Comparison of ENCODE assay signal across 27 cellular contexts in genomic region chr9:37683531-37684371, GRCh38. TPM values are rescaled to one million over a fixed set of nuclear protein-coding genes. Genes with fewer than 3 reads are reported as not detected.
"Had no signal": no experiment of that assay in that cellular context is flagged by ENCODE, and none has a peak within 500 bp of the region (broad histone marks: within the 10 kb centered on the region; RNA-seq: fewer than 3 reads in every experiment).

No MANE protein-coding gene starts in this region.

- H3K4me1 ChIP-seq: colonic mucosa, lower lobe of right lung, pancreas, transverse colon, upper lobe of right lung, vagina had no signal

- H3K9me3 ChIP-seq: colonic mucosa, gastrocnemius medialis, lower lobe of right lung, neutrophil, pancreas, transverse colon, upper lobe of right lung, vagina had no signal

- FAIRE-seq: keratinocyte, pancreas had no signal

- H3K27ac ChIP-seq: colonic mucosa, epithelial cell of prostate, gastrocnemius medialis, lower lobe of right lung, neutrophil, pancreas, transverse colon, upper lobe of right lung, vagina had no signal

- H3K36me3 ChIP-seq: colonic mucosa, gastrocnemius medialis, lower lobe of right lung, neutrophil, pancreas, transverse colon, upper lobe of right lung, vagina had no signal

- ATAC-seq: esophagus mucosa; gastrocnemius medialis; left ventricle myocardium superior; lower lobe of right lung; naive thymus-derived CD8-positive, alpha-beta T cell; pancreas; sciatic nerve; stimulated activated effector memory CD8-positive, alpha-beta T cell treated with anti-CD3 and anti-CD28 coated beads, Interleukin-12 subunit alpha, Interleukin-12 subunit beta, amount 100 ng/mL, for 72 hours; stimulated activated naive CD8-positive, alpha-beta T cell treated with anti-CD3 and anti-CD28 coated beads, Interleukin-15, Interleukin-2, amounts not matched to agents 100 U/mL and 50 U/mL, for 24 hours; upper lobe of right lung had no signal

- H3K4me2 ChIP-seq: smooth muscle cell had no signal

- H3K4me3 ChIP-seq: colonic mucosa, gastrocnemius medialis, lower lobe of right lung, pancreas, smooth muscle cell, transverse colon, upper lobe of right lung, vagina had no signal

- DNase-seq: colonic mucosa; effector CD8-positive, alpha-beta T cell; endodermal cell; foreskin fibroblast; gastrocnemius medialis; left ventricle myocardium superior; lower lobe of right lung; naive thymus-derived CD8-positive, alpha-beta T cell; nephron progenitor cell; pancreas; stimulated activated CD4-positive, alpha-beta T cell treated with anti-CD3 and anti-CD28 coated beads, Interleukin-12 subunit alpha, Interleukin-12 subunit beta, amount 100 ng/mL, for 4 hours; stimulated activated CD4-positive, alpha-beta T cell treated with anti-CD3 and anti-CD28 coated beads, Interleukin-1b, Interleukin-23, amount 100 ng/mL, for 48 hours; stimulated activated CD4-positive, alpha-beta T cell treated with anti-CD3 and anti-CD28 coated beads, Interleukin-4, amount 100 ng/mL, for 24 hours; stimulated activated naive CD8-positive, alpha-beta T cell treated with anti-CD3 and anti-CD28 coated beads, Interleukin-15, Interleukin-2, amounts not matched to agents 100 U/mL and 50 U/mL, for 24 hours; substantia nigra; transverse colon; upper lobe of right lung had no signal

- H3K27me3 ChIP-seq: colonic mucosa, gastrocnemius medialis, pancreas, vagina had no signal

RNA-seq across cellular contexts. Expression of gene FRMPD1, which starts 33.0 kb away (rescaled TPM):
- total RNA-seq: glomerular endothelial cell; naive thymus-derived CD8-positive, alpha-beta T cell; pulmonary artery endothelial cell; upper lobe of right lung had no signal
- polyA plus RNA-seq: naive thymus-derived CD8-positive, alpha-beta T cell; smooth muscle cell had no signal
